Comparison of ENCODE assay signal across 13 cellular contexts in genomic region chr3:16515885-16516420, GRCh38. TPM values are rescaled to one million over a fixed set of nuclear protein-coding genes. Genes with fewer than 3 reads are reported as not detected.
DNase-seq lines count a peak whose midpoint lies in the region; ATAC-seq and TF ChIP-seq lines count a peak whose summit lies in the region.
"Had no signal": no experiment of that assay in that cellular context is flagged by ENCODE, and none has a peak within 500 bp of the region (broad histone marks: within the 10 kb centered on the region; RNA-seq: fewer than 3 reads in every experiment).

No MANE protein-coding gene starts in this region.

- H3K27me3 Mint-ChIP-seq in dendritic cell treated with granulocyte-macrophage colony-stimulating factor and Interleukin-4, amounts not matched to agents 40 ng/mL and 50 ng/mL, for 4 days, result no peaks in the 10 kb centered on the region

- no peaks in the 10 kb centered on the region for H3K9me3 ChIP-seq in Loucy (ENCODE audit: insufficient read depth, low read depth, low read length)
- H3K9me3 ChIP-seq in thyroid gland, result no peaks in the 10 kb centered on the region

- no peaks in the 10 kb centered on the region for H3K9me2 ChIP-seq in Loucy (replicated peaks; ENCODE audit: low read depth, low read length)

- peaks cover 15% of the 10 kb centered on the region for H3F3A ChIP-seq in Loucy (ENCODE audit: low read depth)

- H3K9ac ChIP-seq in Loucy (ENCODE audit: low read depth, low read length, poor library complexity, severe bottlenecking), result peak overlapping the region; percentile 95

- no peak overlapping the region; the same call in 1 of the 2 replicates for H2AFZ ChIP-seq in Loucy (ENCODE audit: low read length)

- H3K4me1 ChIP-seq in Loucy (ENCODE audit: insufficient read depth, low read length, poor library complexity, severe bottlenecking), result peaks cover 86% of the 10 kb centered on the region
- H3K4me1 ChIP-seq in thyroid gland, result peaks cover 21 to 31% of the 10 kb centered on the region in 2 donors

- peaks cover 81% of the 10 kb centered on the region for H3K4me1 Mint-ChIP-seq in dendritic cell treated with granulocyte-macrophage colony-stimulating factor and Interleukin-4, amounts not matched to agents 40 ng/mL and 50 ng/mL, for 4 days (ENCODE audit: low read depth)

- TF ChIP-seq CTCF in Loucy (conservative IDR thresholded peaks at IDR 0.05; ENCODE audit: low read length) (no peak), thyroid gland (IDR thresholded peaks at IDR 0.05) (no peak)

- H4K20me1 ChIP-seq in Loucy (ENCODE audit: insufficient read depth, low read length, poor library complexity, severe bottlenecking), result peaks cover 6% of the 10 kb centered on the region

- H3K27ac Mint-ChIP-seq in activated naive CD4-positive, alpha-beta T cell treated with anti-CD3 and anti-CD28 coated beads, Interleukin-2, amount 50 U/mL, for 72 hours, result peak overlapping the region; percentile 91 to 100
- peak overlapping the region; percentile 25 for H3K27ac Mint-ChIP-seq in dendritic cell treated with granulocyte-macrophage colony-stimulating factor and Interleukin-4, amounts not matched to agents 40 ng/mL and 50 ng/mL, for 4 days

- H3K27me3 ChIP-seq in Loucy (ENCODE audit: insufficient read depth, low read length, poor library complexity, severe bottlenecking) (no peaks in the 10 kb centered on the region), thyroid gland (no peaks in the 10 kb centered on the region)

- H3K4me3 Mint-ChIP-seq in dendritic cell treated with granulocyte-macrophage colony-stimulating factor and Interleukin-4, amounts not matched to agents 40 ng/mL and 50 ng/mL, for 4 days, result no peak overlapping the region

- peaks cover 40 to 70% of the 10 kb centered on the region in 2 donors for H3K36me3 Mint-ChIP-seq in activated naive CD4-positive, alpha-beta T cell treated with anti-CD3 and anti-CD28 coated beads, Interleukin-2, amount 50 U/mL, for 72 hours
- peaks cover 13% of the 10 kb centered on the region for H3K36me3 Mint-ChIP-seq in dendritic cell treated with granulocyte-macrophage colony-stimulating factor and Interleukin-4, amounts not matched to agents 40 ng/mL and 50 ng/mL, for 4 days (ENCODE audit: low read depth)

- WGBS in thyroid gland, 2 donors, result 77% methylated on average over 11 of the region's 11 CpGs

- intact Hi-C loops in dendritic cell treated with granulocyte-macrophage colony-stimulating factor and Interleukin-4, amounts not matched to agents 40 ng/mL and 50 ng/mL, for 4 days (cut with micrococcal nuclease), result no loop called here
- intact Hi-C loops in thyroid gland (cut with DNase I), result loop anchor here (5.0 kb wide), 1 partner anchor 224 kb away; no protein-coding TSS in a partner anchor

- DNase-seq in activated naive CD4-positive, alpha-beta T cell treated with anti-CD3 and anti-CD28 coated beads, Interleukin-2, amount 50 U/mL, for 72 hours (ENCODE audit: low spot score in 2 of 2), result no peak
- no peak for DNase-seq in activated naive CD4-positive, alpha-beta T cell treated with Interleukin-2 at 50 U/mL for 16 hours
- DNase-seq in thyroid gland (no peak), midbrain (lab: John Stamatoyannopoulos, UW) (no peak)
- DNase-seq: activated CD8-positive, alpha-beta memory T cell treated with anti-CD3 and anti-CD28 coated beads, Interleukin-2, amount 50 U/mL, for 4 hours; cerebellar nuclear complex; NCI-H510A treated with DMSO at 0.1 percent for 48 hours; trophoblast cell had no signal

- ATAC-seq in activated naive CD4-positive, alpha-beta T cell treated with anti-CD3 and anti-CD28 coated beads, Interleukin-2, amount 50 U/mL, for 72 hours, result no peak
- no peak for ATAC-seq in GM18520 (IDR thresholded peaks at IDR 0.05; ENCODE audit: unreplicated experiment)
- ATAC-seq in HG03280 (IDR thresholded peaks at IDR 0.05; ENCODE audit: unreplicated experiment), result no peak

- peak overlapping the region; percentile 94 for H3K4me2 ChIP-seq in Loucy (ENCODE audit: low read depth, low read length, poor library complexity, severe bottlenecking)

- peak overlapping the region; percentile 83 for H3K4me3 ChIP-seq in Loucy (ENCODE audit: low read length, poor library complexity, severe bottlenecking)
- no peak overlapping the region for H3K4me3 ChIP-seq in thyroid gland (replicated peaks in 1 of 3)
- H3K4me3 ChIP-seq: SK-N-MC had no signal

- H3K27ac ChIP-seq in thyroid gland, result peak overlapping the region in 2 of 3 donors; percentile 61 to 69
- H3K27ac ChIP-seq: SK-N-MC had no signal

- TF ChIP-seq POLR2A in thyroid gland (IDR thresholded peaks at IDR 0.05), result no peak

- peaks cover 39% of the 10 kb centered on the region for H3K79me2 ChIP-seq in Loucy (ENCODE audit: insufficient read depth, low read length)

- H3K36me3 ChIP-seq in Loucy (ENCODE audit: insufficient read depth, low read length), result no peaks in the 10 kb centered on the region
- no peaks in the 10 kb centered on the region for H3K36me3 ChIP-seq in thyroid gland

- H3K9me3 Mint-ChIP-seq in activated naive CD4-positive, alpha-beta T cell treated with anti-CD3 and anti-CD28 coated beads, Interleukin-2, amount 50 U/mL, for 72 hours, result peaks cover 5 to 19% of the 10 kb centered on the region in 2 donors
- no peaks in the 10 kb centered on the region for H3K9me3 Mint-ChIP-seq in dendritic cell treated with granulocyte-macrophage colony-stimulating factor and Interleukin-4, amounts not matched to agents 40 ng/mL and 50 ng/mL, for 4 days

RNA-seq across cellular contexts. Expression of gene RFTN1, which starts 2.5 kb away (rescaled TPM):
- total RNA-seq in activated naive CD4-positive, alpha-beta T cell treated with anti-CD3 and anti-CD28 coated beads, Interleukin-2, amount 50 U/mL, for 72 hours, result 100 to 1,000 TPM in 1 of 2 donors, 10 to 100 TPM in 1; 94.3 to 111 TPM
- 100 to 1,000 TPM; 110 to 239 (median 153) TPM for total RNA-seq in thyroid gland
